Comparison of ENCODE assay signal across 22 cellular contexts in genomic region chr10:18861382-18861781, GRCh38.
"Had no signal": no experiment of that assay in that cellular context is flagged by ENCODE, and none has a peak within 500 bp of the region (broad histone marks: within the 10 kb centered on the region; RNA-seq: fewer than 3 reads in every experiment).

No MANE protein-coding gene starts in this region.

- H3K4me3 ChIP-seq: hepatocyte, left ventricle myocardium inferior, lung, mucosa of descending colon, psoas muscle, stomach, testis, thyroid gland, transverse colon, upper lobe of left lung, vagina had no signal

- H3K9me3 ChIP-seq: mucosa of descending colon, psoas muscle, testis, thyroid gland, transverse colon, upper lobe of left lung, vagina had no signal

- H3K36me3 ChIP-seq: left ventricle myocardium inferior, stomach, thyroid gland, transverse colon, upper lobe of left lung, vagina had no signal

- H3K4me2 ChIP-seq: hepatocyte had no signal

- H3K27me3 ChIP-seq: hepatocyte, stomach, testis, thyroid gland, transverse colon, upper lobe of left lung, vagina had no signal

- H3K27ac ChIP-seq: hepatocyte, left ventricle myocardium inferior, parathyroid adenoma, psoas muscle, stomach, testis, thyroid gland, transverse colon, upper lobe of left lung, vagina had no signal

- ATAC-seq: mucosa of descending colon; naive thymus-derived CD4-positive, alpha-beta T cell; natural killer cell treated with Interleukin-12 subunit alpha and Interleukin-12 subunit beta and Interleukin-15 and Interleukin-18, amount 100 ng/mL, for 72 hours; psoas muscle; stimulated activated naive B cell treated with anti-CD40 and anti-IgM and Interleukin-4, amounts not matched to agents 10 μg/mL and 1 μg/mL and 100 μg/mL, for 72 hours; stimulated activated naive CD8-positive, alpha-beta T cell treated with anti-CD3 and anti-CD28 coated beads, Interleukin-15, Interleukin-2, amounts not matched to agents 100 U/mL and 50 U/mL, for 24 hours had no signal

- H3K79me2 ChIP-seq: hepatocyte, parathyroid adenoma had no signal

- H2AFZ ChIP-seq: hepatocyte, parathyroid adenoma had no signal

- DNase-seq: islet precursor cell; left ventricle myocardium inferior; midbrain; mucosa of descending colon; naive thymus-derived CD4-positive, alpha-beta T cell; psoas muscle; stimulated activated CD4-positive, alpha-beta T cell treated with anti-CD3 and anti-CD28 coated beads, Interleukin-12 subunit alpha, Interleukin-12 subunit beta, amount 100 ng/mL, for 4 hours; stimulated activated CD4-positive, alpha-beta T cell treated with anti-CD3 and anti-CD28 coated beads, Interleukin-15, amount 100 ng/mL, for 24 hours; stimulated activated CD4-positive, alpha-beta T cell treated with anti-CD3 and anti-CD28 coated beads, Interleukin-2, amount 100 ng/mL, for 24 hours; stimulated activated CD4-positive, alpha-beta T cell treated with anti-CD3 and anti-CD28 coated beads, Interleukin-4, amount 100 ng/mL, for 1 hour; stimulated activated naive B cell treated with anti-CD40 and anti-IgM and Interleukin-4, amounts not matched to agents 10 μg/mL and 1 μg/mL and 100 μg/mL, for 72 hours; stimulated activated naive CD8-positive, alpha-beta T cell treated with anti-CD3 and anti-CD28 coated beads, Interleukin-15, Interleukin-2, amounts not matched to agents 100 U/mL and 50 U/mL, for 24 hours; stomach; testis; thyroid gland; transverse colon; upper lobe of left lung had no signal

- H3K9ac ChIP-seq: parathyroid adenoma had no signal

- H3K4me1 ChIP-seq: left ventricle myocardium inferior, parathyroid adenoma, psoas muscle, stomach, testis, thyroid gland, transverse colon, vagina had no signal
